ENCODE assay signal across 19 cellular contexts in genomic region chr1:37840711-37841110, GRCh38. TPM values are rescaled to one million over a fixed set of nuclear protein-coding genes. Genes with fewer than 3 reads are reported as not detected.
DNase-seq lines count a peak whose midpoint lies in the region; ATAC-seq and TF ChIP-seq lines count a peak whose summit lies in the region.
"Had no signal": no experiment of that assay in that cellular context is flagged by ENCODE, and none has a peak within 500 bp of the region (broad histone marks: within the 10 kb centered on the region; RNA-seq: fewer than 3 reads in every experiment).

No MANE protein-coding gene starts in this region.

- ATAC-seq in IMR-90 (ENCODE audit: low read depth) (peak; percentile 42; the same call in 1 of the 2 replicates), HG03095 (IDR thresholded peaks at IDR 0.05; ENCODE audit: unreplicated experiment) (no peak)
- ATAC-seq: CD8-positive, alpha-beta T cell; GM12878; HCT116 had no signal

- H2BK120ac ChIP-seq in IMR-90 (ENCODE audit: low read depth, low read length), result no peak overlapping the region

- H3K18ac ChIP-seq in IMR-90 (ENCODE audit: low read depth, low read length), result no peak overlapping the region

- no peaks in the 10 kb centered on the region for H3K9me3 ChIP-seq in IMR-90 (ENCODE audit: control insufficient read depth, insufficient read depth, low read length)
- no peaks in the 10 kb centered on the region for H3K9me3 ChIP-seq in adrenal gland (replicated peaks in 1 of 3)
- no peaks in the 10 kb centered on the region for H3K9me3 ChIP-seq in neutrophil
- H3K9me3 ChIP-seq: BLaER1 treated with 17β-estradiol and CSF1 and Interleukin-3, amounts not matched to agents 10 nM and 100 nM had no signal

- H3K4me3 ChIP-seq in IMR-90 (ENCODE audit: insufficient read depth, low read depth, low read length) (no peak overlapping the region), adrenal gland (no peak overlapping the region), fibroblast of pulmonary artery (replicated peaks; ENCODE audit: low read depth, low read length) (no peak overlapping the region), neutrophil (ENCODE audit: low read depth in 1 of 2, low read length in 1 of 2) (no peak overlapping the region)
- H3K4me3 ChIP-seq: BLaER1 treated with 17β-estradiol and CSF1 and Interleukin-3, amounts not matched to agents 10 nM and 100 nM; GM12878 had no signal

- no peak overlapping the region for H3K27ac ChIP-seq in IMR-90 (ENCODE audit: insufficient read depth, low read length)
- peak overlapping the region in 1 of 5 donors; percentile 18 for H3K27ac ChIP-seq in adrenal gland
- peak overlapping the region; percentile 92 for H3K27ac ChIP-seq in neutrophil
- H3K27ac ChIP-seq: BLaER1 treated with 17β-estradiol and CSF1 and Interleukin-3, amounts not matched to agents 10 nM and 100 nM had no signal

- no peak for TF ChIP-seq RAD21 in IMR-90 (IDR thresholded peaks at IDR 0.05; ENCODE audit: low read length)

- H3K9me1 ChIP-seq in IMR-90 (ENCODE audit: insufficient read depth, low read length), result peaks cover 6% of the 10 kb centered on the region; the same call in 1 of the 2 replicates

- no peak overlapping the region for H3K4ac ChIP-seq in IMR-90 (ENCODE audit: low read depth, low read length)

- H4K20me1 ChIP-seq in IMR-90 (ENCODE audit: insufficient read depth, low read length), result no peaks in the 10 kb centered on the region; the same call in 1 of the 2 replicates

- no peak overlapping the region for H4K5ac ChIP-seq in IMR-90 (ENCODE audit: low read depth, low read length)

- no peak overlapping the region for H3K56ac ChIP-seq in IMR-90 (ENCODE audit: extremely low read depth, insufficient read depth, low read length)

- dilution Hi-C loops in IMR-90 (cut with HindIII; ENCODE audit: low sequenced_read_pairs, unreplicated experiment), result no loop called here

- TF ChIP-seq CTCF in IMR-90 (conservative IDR thresholded peaks at IDR 0.05; ENCODE audit: low read depth, low read length) (no peak), adrenal gland (IDR thresholded peaks at IDR 0.05) (no peak), fibroblast of pulmonary artery (IDR thresholded peaks at IDR 0.05; ENCODE audit: low read length, missing control alignments) (no peak), neutrophil (IDR thresholded peaks at IDR 0.05) (no peak)

- H2BK5ac ChIP-seq in IMR-90 (ENCODE audit: low read depth, low read length, poor library complexity, severe bottlenecking), result no peak overlapping the region

- no TSS peak for BruUV-seq in IMR-90 (replicated peaks; lab: Mats Ljungman, UMichigan)

- peaks cover 33% of the 10 kb centered on the region for H3K36me3 ChIP-seq in IMR-90 (ENCODE audit: control insufficient read depth, insufficient read depth, low read length)
- peaks cover 0 to 34% of the 10 kb centered on the region in 2 donors for H3K36me3 ChIP-seq in adrenal gland (replicated peaks in 1 of 2)
- peaks cover 55% of the 10 kb centered on the region for H3K36me3 ChIP-seq in neutrophil

- no peak overlapping the region for H3K9ac ChIP-seq in IMR-90 (ENCODE audit: low read depth, low read length)
- H3K9ac ChIP-seq: BLaER1 treated with 17β-estradiol and CSF1 and Interleukin-3, amounts not matched to agents 10 nM and 100 nM had no signal

- H3K79me1 ChIP-seq in IMR-90 (ENCODE audit: low read depth in 1 of 2, low read length in 2 of 2), result peaks cover 18 to 44% of the 10 kb centered on the region in 2 experiments

- DNase-seq in IMR-90 (peak; percentile 15), adrenal gland (peak in 6 of 7 donors; percentile 32 to 65 (median 50)), fibroblast of pulmonary artery (ENCODE audit: low read depth) (peak; percentile 19), hippocampal formation (lab: John Stamatoyannopoulos, UW) (no peak), putamen (ENCODE audit: low spot score) (no peak), DMS 273 treated with DMSO at 0.1 percent for 48 hours (lab: John Stamatoyannopoulos, UW) (no peak)
- DNase-seq: Calu3; CD8-positive, alpha-beta T cell; DMS53; DND-41; EL; GOT3; H7; HFFc6 had no signal

- no peak overlapping the region for H2BK15ac ChIP-seq in IMR-90 (ENCODE audit: low read depth, low read length)

- H2AK5ac ChIP-seq in IMR-90 (ENCODE audit: low read depth, low read length), result no peak overlapping the region

- in situ Hi-C loops in IMR-90 (cut with MboI; ENCODE audit: low sequenced_read_pairs), result no loop called here

- no peak overlapping the region for H2AK9ac ChIP-seq in IMR-90 (replicated peaks; ENCODE audit: low read depth, low read length, poor library complexity)

- H3K27me3 ChIP-seq in IMR-90 (ENCODE audit: control insufficient read depth, insufficient read depth, low read length), result no peaks in the 10 kb centered on the region
- no peaks in the 10 kb centered on the region for H3K27me3 ChIP-seq in adrenal gland
- no peaks in the 10 kb centered on the region for H3K27me3 ChIP-seq in neutrophil
- H3K27me3 ChIP-seq: BLaER1 treated with 17β-estradiol and CSF1 and Interleukin-3, amounts not matched to agents 10 nM and 100 nM had no signal

- H2AFZ ChIP-seq in IMR-90 (replicated peaks; ENCODE audit: low read length, poor library complexity), result no peak overlapping the region

- TF ChIP-seq POLR2A in IMR-90 (IDR thresholded peaks at IDR 0.05; ENCODE audit: low read depth, low read length), result no peak
- no peak for TF ChIP-seq POLR2A in adrenal gland (IDR thresholded peaks at IDR 0.05)

- POLR2A ChIA-PET in IMR-90 (lab: Charles Lee; ENCODE audit: unreplicated experiment), result no interaction called here

- no peak overlapping the region for H3K4me2 ChIP-seq in IMR-90 (ENCODE audit: low read depth, low read length)
- H3K4me2 ChIP-seq: BLaER1 treated with 17β-estradiol and CSF1 and Interleukin-3, amounts not matched to agents 10 nM and 100 nM had no signal

- WGBS in IMR-90 (ENCODE audit: extremely low coverage in 2 of 2, insufficient read length in 1 of 2), 2 experiments, result no CpG with 5 or more reads among the region's 1 CpG
- 30 to 35% (median 30%) methylated on average over 1 of the region's 1 CpG for WGBS in adrenal gland, 4 donors

- no peak overlapping the region for H2BK20ac ChIP-seq in IMR-90 (ENCODE audit: low read depth, low read length)

- H3K14ac ChIP-seq in IMR-90 (replicated peaks; ENCODE audit: low read depth, low read length), result no peak overlapping the region

- intact Hi-C loops in IMR-90 (cut with micrococcal nuclease) (no loop called here), adrenal gland (cut with DNase I) (no loop called here)

- H4K91ac ChIP-seq in IMR-90 (ENCODE audit: insufficient read depth, low read depth, low read length), result no peak overlapping the region

- H3K4me1 ChIP-seq in IMR-90 (ENCODE audit: control insufficient read depth, insufficient read depth, low read length) (peaks cover 3% of the 10 kb centered on the region; the same call in 1 of the 2 replicates), adrenal gland (replicated peaks in 1 of 2) (peaks cover 14 to 33% of the 10 kb centered on the region in 2 donors), neutrophil (ENCODE audit: control insufficient read depth in 1 of 2, insufficient read depth in 1 of 2, low read depth in 1 of 2, low read length in 1 of 2) (peaks cover 46 to 47% of the 10 kb centered on the region in 2 experiments)

- no peak overlapping the region for H3K23ac ChIP-seq in IMR-90 (ENCODE audit: low read depth, low read length)

- H4K8ac ChIP-seq in IMR-90 (ENCODE audit: low read depth in 2 of 2, low read length in 2 of 2), result no peak overlapping the region

- CTCF ChIA-PET in IMR-90 (lab: Yijun Ruan, JAX), result interaction anchor here (0.5 to 0.7 kb wide), 2 partner anchors 15 to 172 kb away, joined by 3 to 5 read pairs; partner anchors contain the start of gene UTP11

TF ChIP-seq in IMR-90, 13 proteins besides CTCF, POLR2A, EP300 and RAD21 (continues in another document):
- no peak for TF ChIP-seq RCOR1 (IDR thresholded peaks at IDR 0.05; ENCODE audit: insufficient replicate concordance, low read length)
- no peak for TF ChIP-seq MAZ (IDR thresholded peaks at IDR 0.05; ENCODE audit: borderline replicate concordance, low read depth, low read length)
- no peak for TF ChIP-seq CHD1 (IDR thresholded peaks at IDR 0.05; ENCODE audit: low read depth, low read length)
- no peak for TF ChIP-seq CEBPB (IDR thresholded peaks at IDR 0.05; ENCODE audit: low read depth, low read length)
- no peak for TF ChIP-seq BHLHE40 (IDR thresholded peaks at IDR 0.05; ENCODE audit: low read depth, low read length)
- no peak for TF ChIP-seq MXI1 (IDR thresholded peaks at IDR 0.05; ENCODE audit: borderline replicate concordance, low read depth, low read length)
- TF ChIP-seq SMC3 (IDR thresholded peaks at IDR 0.05; ENCODE audit: low read depth, low read length), result no peak

RNA-seq across cellular contexts. Expression of gene MTF1, which starts 18.7 kb away (rescaled TPM):
- total RNA-seq in IMR-90 (2012; rRNA removed) (2.2 and 2.3 TPM in 2 replicates), adrenal gland (10 to 100 TPM in 4 of 8 donors, 1 to 10 TPM in 4; 3.7 to 28.0 (median 11.6) TPM)
- polyA plus RNA-seq in IMR-90 (2012; rRNA removed) (4.7 and 5.0 TPM in 2 replicates), adrenal gland (1 to 10 TPM; 1.4 to 9.8 (median 2.3) TPM)
- polyA plus RNA-seq in IMR-90 (2012; cell fraction: cytosol; rRNA removed), result 1.5 and 1.9 TPM in 2 replicates
- 2.6 and 5.8 TPM in 2 replicates for polyA plus RNA-seq in IMR-90 (2012; cell fraction: nucleus; rRNA removed; ENCODE audit: low replicate concordance)

RNA-seq across cellular contexts. Expression of gene YRDC, which starts 32.7 kb away (rescaled TPM):
- total RNA-seq in IMR-90 (2012; rRNA removed) (19.2 and 21.7 TPM in 2 replicates), adrenal gland (10 to 100 TPM in 6 of 8 donors, 1 to 10 TPM in 2; 8.3 to 31.1 (median 11.3) TPM)
- polyA plus RNA-seq in IMR-90 (2012; rRNA removed) (21.0 and 25.0 TPM in 2 replicates), adrenal gland (10 to 100 TPM in 1 of 3 donors, 1 to 10 TPM in 2; 5.4 to 14.0 (median 7.2) TPM)
- 15.7 and 17.5 TPM in 2 replicates for polyA plus RNA-seq in IMR-90 (2012; cell fraction: cytosol; rRNA removed)
- 11.2 and 13.2 TPM in 2 replicates for polyA plus RNA-seq in IMR-90 (2012; cell fraction: nucleus; rRNA removed; ENCODE audit: low replicate concordance)

RNA-seq across cellular contexts. Expression of gene C1orf122, which starts 33.1 kb away (rescaled TPM):
- total RNA-seq in IMR-90 (2012; rRNA removed), result 2.0 and 2.2 TPM in 2 replicates
- polyA plus RNA-seq in IMR-90 (2012; rRNA removed), result 13.6 and 27.6 TPM in 2 replicates
- 62.5 and 64.7 TPM in 2 replicates for polyA plus RNA-seq in IMR-90 (2012; cell fraction: cytosol; rRNA removed)
- polyA plus RNA-seq in IMR-90 (2012; cell fraction: nucleus; rRNA removed; ENCODE audit: low replicate concordance), result 32.7 and 41.9 TPM in 2 replicates
- 100 to 1,000 TPM in 3 of 8 donors, 10 to 100 TPM in 5; 54.8 to 173 (median 90.7) TPM for total RNA-seq in adrenal gland
- 10 to 100 TPM; 21.0 to 87.0 (median 57.7) TPM for polyA plus RNA-seq in adrenal gland

RNA-seq across cellular contexts. Expression of gene MANEAL, which starts 47.1 kb away (rescaled TPM):
- 0.28 and 0.54 TPM in 2 replicates for total RNA-seq in IMR-90 (2012; rRNA removed)
- polyA plus RNA-seq in IMR-90 (2012; rRNA removed), result 0.46 and 0.55 TPM in 2 replicates
- 0.60 and 0.92 TPM in 2 replicates for polyA plus RNA-seq in IMR-90 (2012; cell fraction: cytosol; rRNA removed)
- polyA plus RNA-seq in IMR-90 (2012; cell fraction: nucleus; rRNA removed; ENCODE audit: low replicate concordance), result 0.26 and 0.32 TPM in 2 replicates
- 10 to 100 TPM in 2 of 8 donors, 1 to 10 TPM in 6; 4.9 to 12.0 (median 9.1) TPM for total RNA-seq in adrenal gland
- polyA plus RNA-seq in adrenal gland, result 10 to 100 TPM in 1 of 3 donors, 1 to 10 TPM in 2; 4.0 to 13.1 (median 4.4) TPM

Comparison
In these comparisons a context has a peak if more than half of its experiments do, and no peak if none do; other contexts are left out.
1. DNase-seq: peak in IMR-90 (single experiment), adrenal gland (6 of 7) and fibroblast of pulmonary artery (single experiment); none in hippocampal formation (0 of 2), putamen (single experiment) and DMS 273 treated with DMSO at 0.1 percent for 48 hours (single experiment).
2. RNA of gene C1orf122, which starts 33.1 kb away (total RNA-seq): 54.8 to 173 TPM in adrenal gland; 2.0 to 2.2 TPM in IMR-90; every median in the first group is over 10 times any median in the second.